In the genomic region with DNA sequence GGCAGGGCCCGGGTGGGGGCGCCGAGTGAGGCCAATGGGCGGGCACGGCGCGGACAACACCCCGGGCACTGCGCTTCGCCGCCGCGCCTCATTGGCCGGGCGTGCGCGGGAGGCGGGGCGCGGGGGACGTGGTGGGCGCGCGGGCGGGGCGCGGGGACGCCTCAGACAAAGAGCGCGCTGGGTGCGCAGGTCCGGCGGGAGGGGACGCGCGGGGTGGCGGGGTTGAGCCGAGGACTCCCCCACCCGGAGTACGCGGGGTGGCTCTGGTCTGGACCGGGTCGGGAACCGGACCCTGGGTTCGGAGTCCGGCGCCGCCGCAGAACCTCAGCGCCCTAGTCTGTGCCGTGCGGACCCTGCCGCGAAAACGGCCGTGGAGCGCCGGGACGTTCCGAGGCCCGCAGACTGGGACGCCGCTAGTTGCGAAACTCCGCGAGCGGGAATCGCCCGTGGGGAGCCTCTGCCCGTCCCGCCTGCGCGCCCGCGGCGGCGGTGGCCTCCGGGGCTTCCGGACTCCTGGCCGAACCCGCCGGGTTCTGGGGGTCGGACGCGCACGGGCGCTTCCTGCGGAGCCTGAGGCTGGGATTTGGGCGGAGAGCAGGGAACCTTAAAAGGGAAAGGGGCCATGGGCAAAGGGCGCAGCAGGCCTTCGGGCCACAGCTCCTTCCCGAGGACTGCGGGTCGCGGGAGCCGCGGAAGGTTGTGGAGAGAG, we compare ENCODE assay signal across 8 cellular contexts. TPM values are rescaled to one million over a fixed set of nuclear protein-coding genes. Genes with fewer than 3 reads are reported as not detected.
A peak's percentile ranks its signal among the peaks of the same experiment; 100 is the strongest.
DNase-seq lines count a peak whose midpoint lies in the region; ATAC-seq and TF ChIP-seq lines count a peak whose summit lies in the region.

No MANE protein-coding gene starts in this region.

- H3K27ac Mint-ChIP-seq in neural progenitor cell: peak overlapping the region; percentile 87
- H3K27ac Mint-ChIP-seq in stimulated activated naive CD8-positive, alpha-beta T cell treated with anti-CD3 and anti-CD28 coated beads, Interleukin-15, amount 100 ng/mL, for 72 hours: no peak overlapping the region

- TF ChIP-seq CTCF in foreskin keratinocyte (conservative IDR thresholded peaks at IDR 0.05) (no peak), neural progenitor cell (IDR thresholded peaks at IDR 0.05) (no peak)

- peaks cover 74% of the 10 kb centered on the region for H4K20me1 ChIP-seq in neural progenitor cell (ENCODE audit: low read depth)

- H3K9me3 ChIP-seq in neural progenitor cell (ENCODE audit: low read depth): no peaks in the 10 kb centered on the region

- peak overlapping the region; percentile 90 for H3K9ac ChIP-seq in neural progenitor cell

- peaks cover 76% of the 10 kb centered on the region for H3K79me2 ChIP-seq in neural progenitor cell (ENCODE audit: low read depth)

- H3K4me1 ChIP-seq in foreskin keratinocyte: no peaks in the 10 kb centered on the region
- peaks cover 43% of the 10 kb centered on the region for H3K4me1 ChIP-seq in neural progenitor cell

- peaks cover 12% of the 10 kb centered on the region for H3F3A ChIP-seq in neural progenitor cell (ENCODE audit: low read depth)

- H3K4me3 Mint-ChIP-seq in neural progenitor cell: peak overlapping the region; percentile 93
- peak overlapping the region; percentile 62 to 77 for H3K4me3 Mint-ChIP-seq in stimulated activated naive CD8-positive, alpha-beta T cell treated with anti-CD3 and anti-CD28 coated beads, Interleukin-15, amount 100 ng/mL, for 72 hours

- H3K9me3 Mint-ChIP-seq in neural progenitor cell: no peaks in the 10 kb centered on the region
- no peaks in the 10 kb centered on the region for H3K9me3 Mint-ChIP-seq in stimulated activated naive CD8-positive, alpha-beta T cell treated with anti-CD3 and anti-CD28 coated beads, Interleukin-15, amount 100 ng/mL, for 72 hours

- no peak overlapping the region for H3K27ac ChIP-seq in foreskin keratinocyte
- H3K27ac ChIP-seq in neural progenitor cell: peak overlapping the region; percentile 56

- H3K27me3 Mint-ChIP-seq in neural progenitor cell (ENCODE audit: insufficient read depth, low read depth): peaks cover 13% of the 10 kb centered on the region
- peaks cover 21% of the 10 kb centered on the region for H3K27me3 Mint-ChIP-seq in stimulated activated naive CD8-positive, alpha-beta T cell treated with anti-CD3 and anti-CD28 coated beads, Interleukin-15, amount 100 ng/mL, for 72 hours

- peaks cover 45% of the 10 kb centered on the region for H3K4me1 Mint-ChIP-seq in neural progenitor cell
- H3K4me1 Mint-ChIP-seq in stimulated activated naive CD8-positive, alpha-beta T cell treated with anti-CD3 and anti-CD28 coated beads, Interleukin-15, amount 100 ng/mL, for 72 hours: peaks cover 50% of the 10 kb centered on the region

- peak overlapping the region; percentile 86 for H3K4me2 ChIP-seq in neural progenitor cell

- ATAC-seq in foreskin keratinocyte: peak; percentile 62
- peak; percentile 90 for ATAC-seq in stimulated activated naive CD8-positive, alpha-beta T cell treated with anti-CD3 and anti-CD28 coated beads, Interleukin-15, amount 100 ng/mL, for 72 hours

- H2AFZ ChIP-seq in neural progenitor cell (replicated peaks): peak overlapping the region; percentile 60

- H3K27me3 ChIP-seq in foreskin keratinocyte (no peaks in the 10 kb centered on the region), neural progenitor cell (no peaks in the 10 kb centered on the region)

- peak overlapping the region; percentile 100 for H3K4me3 ChIP-seq in neural progenitor cell

- DNase-seq in EH (ENCODE audit: low read depth) (peak; percentile 87), GOT3 (lab: John Stamatoyannopoulos, UW) (peak; percentile 11), LHCN-M2 (ENCODE audit: low read depth) (peak; percentile 82), SHP77 (lab: John Stamatoyannopoulos, UW) (peak; percentile 70 to 93), foreskin keratinocyte (peak in 1 of 2 donors; percentile 39), neural progenitor cell (ENCODE audit: low spot score) (peak; percentile 98)
- DNase-seq in activated gamma-delta T cell treated with anti-CD3 and anti-CD28 coated beads, Interleukin-2, amount 50 U/mL, for 16 hours (ENCODE audit: low read depth): peak; percentile 60
- peak; percentile 77 to 80 for DNase-seq in stimulated activated naive CD8-positive, alpha-beta T cell treated with anti-CD3 and anti-CD28 coated beads, Interleukin-15, amount 100 ng/mL, for 72 hours

- H3K36me3 ChIP-seq in neural progenitor cell: no peaks in the 10 kb centered on the region

- peaks cover 5% of the 10 kb centered on the region for H3K36me3 Mint-ChIP-seq in neural progenitor cell

RNA-seq across cellular contexts. Expression of gene SLC25A29, which starts 0.4 kb away (rescaled TPM):
- total RNA-seq in LHCN-M2 (2014; rRNA removed) (23.4 and 43.4 TPM in 2 replicates), foreskin keratinocyte (10.5 and 12.0 TPM in 2 replicates), neural progenitor cell (ENCODE audit: low replicate concordance) (103 and 330 TPM in 2 replicates)
- 8.6 TPM for polyA plus RNA-seq in LHCN-M2 (2012)
- polyA plus RNA-seq in foreskin keratinocyte: 12.8 and 13.2 TPM in 2 replicates

RNA-seq across cellular contexts. Expression of gene SLC25A47, which starts 16.5 kb away (rescaled TPM):
- total RNA-seq in LHCN-M2 (2014; rRNA removed): not detected in 2 replicates
- polyA plus RNA-seq in LHCN-M2 (2012): not detected
- not detected in 2 replicates for total RNA-seq in foreskin keratinocyte
- not detected in 2 replicates for polyA plus RNA-seq in foreskin keratinocyte
- total RNA-seq in neural progenitor cell (ENCODE audit: low replicate concordance): not detected in 2 replicates
